Comparison of ENCODE assay signal across 9 cellular contexts in genomic region chr6:52839124-52840055, GRCh38. TPM values are rescaled to one million over a fixed set of nuclear protein-coding genes. Genes with fewer than 3 reads are reported as not detected.
DNase-seq lines count a peak whose midpoint lies in the region; ATAC-seq and TF ChIP-seq lines count a peak whose summit lies in the region.
"Had no signal": no experiment of that assay in that cellular context is flagged by ENCODE, and none has a peak within 500 bp of the region (broad histone marks: within the 10 kb centered on the region; RNA-seq: fewer than 3 reads in every experiment).

No MANE protein-coding gene starts in this region.

- no peak for TF ChIP-seq POLR2A in gastrocnemius medialis (IDR thresholded peaks at IDR 0.05)

- DNase-seq in HK-2 (ENCODE audit: unreplicated experiment) (peak; percentile 83), RPMI7951 (ENCODE audit: low read depth) (peak; percentile 81), germinal center (ENCODE audit: low spot score) (peak; percentile 55), psoas muscle (no peak), gastrocnemius medialis (no peak)
- DNase-seq in activated T-helper 1 cell treated with anti-CD3 and anti-CD28 coated beads, Interleukin-2, amount 50 U/mL, for 16 hours (ENCODE audit: low read depth in 1 of 2, low spot score in 1 of 2): peak; percentile 10 to 16

- H3K4me3 ChIP-seq in psoas muscle (no peak overlapping the region), gastrocnemius medialis (no peak overlapping the region)

- WGBS in psoas muscle, 3 donors: 63 to 65% (median 64%) methylated on average over 20 of the region's 20 CpGs

- intact Hi-C loops in psoas muscle (cut with DNase I) (no loop called here), gastrocnemius medialis (cut with DNase I; ENCODE audit: low total_unique reads) (no loop called here)

- peak; percentile 65 for ATAC-seq in GM19035 (IDR thresholded peaks at IDR 0.05; ENCODE audit: unreplicated experiment)
- ATAC-seq in psoas muscle: no peak
- ATAC-seq in gastrocnemius medialis: no peak

- H3K27ac ChIP-seq in C4-2B (no peak overlapping the region), psoas muscle (no peak overlapping the region), gastrocnemius medialis (no peak overlapping the region)

- no peaks in the 10 kb centered on the region for H3K36me3 ChIP-seq in psoas muscle (ENCODE audit: insufficient read depth in 1 of 2, low read depth in 1 of 2)
- H3K36me3 ChIP-seq in gastrocnemius medialis: no peaks in the 10 kb centered on the region

- in situ Hi-C loops in gastrocnemius medialis (cut with MboI; ENCODE audit: low sequenced_read_pairs in 4 of 4): no loop called here

- no peaks in the 10 kb centered on the region for H3K9me3 ChIP-seq in psoas muscle
- no peaks in the 10 kb centered on the region for H3K9me3 ChIP-seq in gastrocnemius medialis

- H3K4me1 ChIP-seq in psoas muscle (no peaks in the 10 kb centered on the region), gastrocnemius medialis (no peaks in the 10 kb centered on the region)

- H3K27me3 ChIP-seq in psoas muscle (ENCODE audit: insufficient read depth in 3 of 3, low read length in 2 of 3) (peaks cover 0 to 3% (median 0%) of the 10 kb centered on the region in 3 donors), gastrocnemius medialis (no peaks in the 10 kb centered on the region)

- TF ChIP-seq CTCF in C4-2B (conservative IDR thresholded peaks at IDR 0.05): peak; percentile 90
- TF ChIP-seq CTCF in psoas muscle (IDR thresholded peaks at IDR 0.05): peak; percentile 21
- peak in 1 of 5 experiments; percentile 13 for TF ChIP-seq CTCF in gastrocnemius medialis (IDR thresholded peaks at IDR 0.05 in 4 of 5, conservative IDR thresholded peaks at IDR 0.05 in 1 of 5)

RNA-seq across cellular contexts. Expression of gene GSTA5, which starts 1.2 kb away (rescaled TPM):
- not detected in 2 replicates for total RNA-seq in RPMI7951 (2014; rRNA removed; shearing (Covaris generic))
- total RNA-seq in psoas muscle (not detected), gastrocnemius medialis (not detected)
- not detected for polyA plus RNA-seq in psoas muscle
- total RNA-seq: subcutaneous adipose tissue had no signal

RNA-seq across cellular contexts. Expression of gene GSTA1, which starts 35.8 kb away (rescaled TPM):
- total RNA-seq in RPMI7951 (2014; rRNA removed; shearing (Covaris generic)): 0.48 and 0.68 TPM in 2 replicates
- 1 to 10 TPM in 1 of 4 donors, under 1 TPM in 1, not detected in 2; 0.39 to 1.6 TPM for total RNA-seq in psoas muscle
- under 1 TPM in 2 of 3 donors, not detected in 1; 0.10 to 0.35 TPM for polyA plus RNA-seq in psoas muscle
- total RNA-seq in gastrocnemius medialis: under 1 TPM in 1 of 4 donors, not detected in 3; 0.27 TPM
- total RNA-seq: subcutaneous adipose tissue had no signal

Comparison
In these comparisons a context has a peak if more than half of its experiments do, and no peak if none do; other contexts are left out.
1. DNase-seq: peak in HK-2 (single experiment), RPMI7951 (single experiment), activated T-helper 1 cell treated with anti-CD3 and anti-CD28 coated beads, Interleukin-2, amount 50 U/mL, for 16 hours (2 of 2) and germinal center (single experiment); none in psoas muscle (0 of 2) and gastrocnemius medialis (0 of 2).